ENCODE assay signal across 16 cellular contexts in the genomic region with DNA sequence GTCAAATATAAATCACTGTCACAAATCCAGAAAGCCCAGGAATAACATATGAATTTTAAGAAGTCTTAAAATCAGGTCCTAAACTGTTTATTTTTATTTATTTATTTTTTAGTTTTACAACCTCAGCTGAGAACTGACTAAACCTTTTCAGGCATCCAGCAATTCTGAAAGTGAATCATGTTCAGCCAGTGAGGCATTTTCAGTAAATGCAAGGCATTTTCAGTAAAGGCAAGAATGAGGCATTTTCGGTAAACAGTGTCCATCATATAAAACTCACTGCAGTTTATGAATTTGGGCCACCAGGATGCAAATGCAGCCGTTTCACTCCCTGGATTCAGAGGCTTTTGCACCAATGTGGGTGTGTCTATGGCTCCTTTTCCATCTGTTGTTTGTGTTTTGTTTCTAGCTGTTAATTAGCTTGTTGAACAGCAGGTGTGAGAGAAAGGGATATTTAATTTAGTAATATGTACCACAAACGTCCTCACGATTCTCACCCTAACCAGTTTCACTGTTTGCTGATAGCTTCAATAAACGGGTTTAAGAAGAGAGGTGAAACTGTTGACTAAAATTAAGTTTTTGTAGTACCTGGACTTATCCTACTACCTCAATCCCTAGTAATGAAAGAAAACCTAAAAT.
DNase-seq lines count a peak whose midpoint lies in the region; ATAC-seq, FAIRE-seq and TF ChIP-seq lines count a peak whose summit lies in the region.
"Had no signal": no experiment of that assay in that cellular context is flagged by ENCODE, and none has a peak within 500 bp of the region (broad histone marks: within the 10 kb centered on the region; RNA-seq: fewer than 3 reads in every experiment).

No MANE protein-coding gene starts in this region.

- H3K36me3 ChIP-seq in kidney (ENCODE audit: control insufficient read depth in 1 of 2, insufficient read depth in 2 of 2, low read length in 2 of 2) = no peaks in the 10 kb centered on the region
- H3K36me3 ChIP-seq: SJSA1 had no signal

- H3K4me1 ChIP-seq in kidney (ENCODE audit: control insufficient read depth in 1 of 2, insufficient read depth in 1 of 2, low read depth in 1 of 2, low read length in 2 of 2) = no peaks in the 10 kb centered on the region
- H3K4me1 ChIP-seq: SJSA1 had no signal

- intact Hi-C loops in kidney (cut with DNase I) = no loop called here

- H3K9me3 ChIP-seq in kidney (ENCODE audit: control insufficient read depth in 1 of 2, low read length in 2 of 2) = no peaks in the 10 kb centered on the region
- H3K9me3 ChIP-seq: BLaER1 treated with 17β-estradiol and CSF1 and Interleukin-3, amounts not matched to agents 10 nM and 100 nM; SJSA1 had no signal

- no peak for TF ChIP-seq CTCF in kidney (IDR thresholded peaks at IDR 0.05; ENCODE audit: borderline replicate concordance, extremely low read depth, insufficient read depth)

- no peak overlapping the region for H3K9ac ChIP-seq in kidney (ENCODE audit: low read length in 2 of 2)
- H3K9ac ChIP-seq: BLaER1 treated with 17β-estradiol and CSF1 and Interleukin-3, amounts not matched to agents 10 nM and 100 nM had no signal

- H3K4me3 ChIP-seq in kidney (ENCODE audit: low read length in 2 of 2) = no peak overlapping the region
- H3K4me3 ChIP-seq: BLaER1 treated with 17β-estradiol and CSF1 and Interleukin-3, amounts not matched to agents 10 nM and 100 nM; coronary artery; SJSA1 had no signal

- H3K4me1 Mint-ChIP-seq in stimulated activated naive CD8-positive, alpha-beta T cell treated with anti-CD3 and anti-CD28 coated beads, Interleukin-15, Interleukin-2, amounts not matched to agents 100 ng/mL and 50 ng/mL, for 24 hours (ENCODE audit: low read depth) = peaks cover 12% of the 10 kb centered on the region
- peaks cover 31 to 39% (median 32%) of the 10 kb centered on the region in 3 donors for H3K4me1 Mint-ChIP-seq in T-cell
- H3K4me1 Mint-ChIP-seq: WTC11 had no signal

- DNase-seq in stimulated activated naive CD8-positive, alpha-beta T cell treated with anti-CD3 and anti-CD28 coated beads, Interleukin-15, Interleukin-2, amounts not matched to agents 100 U/mL and 50 U/mL, for 24 hours = no peak
- DNase-seq in T-cell (no peak), glomerular visceral epithelial cell (ENCODE audit: extremely low spot score) (no peak), kidney (no peak)
- DNase-seq: activated naive CD8-positive, alpha-beta T cell treated with anti-CD3 and anti-CD28 coated beads, Interleukin-2, amount 10 ng/mL, durations not matched to agents 7 days and 5 days; KG1; NCI-H446 had no signal

- no peaks in the 10 kb centered on the region for H3K9me3 Mint-ChIP-seq in stimulated activated naive CD8-positive, alpha-beta T cell treated with anti-CD3 and anti-CD28 coated beads, Interleukin-15, Interleukin-2, amounts not matched to agents 100 ng/mL and 50 ng/mL, for 24 hours
- no peaks in the 10 kb centered on the region for H3K9me3 Mint-ChIP-seq in T-cell
- H3K9me3 Mint-ChIP-seq: activated naive CD8-positive, alpha-beta T cell treated with anti-CD3 and anti-CD28 coated beads, Interleukin-2, amount 10 ng/mL, durations not matched to agents 7 days and 5 days; WTC11 had no signal

- no peak for FAIRE-seq in kidney (lab: Jason Lieb, UNC)
- FAIRE-seq: urothelium cell line had no signal

- no peak overlapping the region for H3K27ac ChIP-seq in kidney (ENCODE audit: low read depth in 2 of 2, low read length in 2 of 2)
- H3K27ac ChIP-seq: BLaER1 treated with 17β-estradiol and CSF1 and Interleukin-3, amounts not matched to agents 10 nM and 100 nM; coronary artery; SJSA1 had no signal

- CTCF ChIA-PET in T-cell (lab: Charles Lee) = no interaction called here

- H3K27me3 Mint-ChIP-seq in stimulated activated naive CD8-positive, alpha-beta T cell treated with anti-CD3 and anti-CD28 coated beads, Interleukin-15, Interleukin-2, amounts not matched to agents 100 ng/mL and 50 ng/mL, for 24 hours = no peaks in the 10 kb centered on the region
- no peaks in the 10 kb centered on the region for H3K27me3 Mint-ChIP-seq in T-cell
- H3K27me3 Mint-ChIP-seq: activated naive CD8-positive, alpha-beta T cell treated with anti-CD3 and anti-CD28 coated beads, Interleukin-2, amount 10 ng/mL, durations not matched to agents 7 days and 5 days had no signal

- no peak overlapping the region for H3K4me3 Mint-ChIP-seq in stimulated activated naive CD8-positive, alpha-beta T cell treated with anti-CD3 and anti-CD28 coated beads, Interleukin-15, Interleukin-2, amounts not matched to agents 100 ng/mL and 50 ng/mL, for 24 hours
- H3K4me3 Mint-ChIP-seq in T-cell = no peak overlapping the region
- H3K4me3 Mint-ChIP-seq: activated naive CD8-positive, alpha-beta T cell treated with anti-CD3 and anti-CD28 coated beads, Interleukin-2, amount 10 ng/mL, durations not matched to agents 7 days and 5 days; WTC11 had no signal

- POLR2A ChIA-PET in T-cell (lab: Charles Lee) = interaction anchor here in 1 of 2 donors (0.5 kb wide), 1 partner anchor 99 kb away, joined by 4 read pairs; no protein-coding TSS in a partner anchor

- H3K27ac Mint-ChIP-seq in stimulated activated naive CD8-positive, alpha-beta T cell treated with anti-CD3 and anti-CD28 coated beads, Interleukin-15, Interleukin-2, amounts not matched to agents 100 ng/mL and 50 ng/mL, for 24 hours = peak overlapping the region; percentile 7
- peak overlapping the region; percentile 23 to 81 for H3K27ac Mint-ChIP-seq in T-cell
- H3K27ac Mint-ChIP-seq: activated naive CD8-positive, alpha-beta T cell treated with anti-CD3 and anti-CD28 coated beads, Interleukin-2, amount 10 ng/mL, durations not matched to agents 7 days and 5 days; WTC11 had no signal

- H3K36me3 Mint-ChIP-seq in stimulated activated naive CD8-positive, alpha-beta T cell treated with anti-CD3 and anti-CD28 coated beads, Interleukin-15, Interleukin-2, amounts not matched to agents 100 ng/mL and 50 ng/mL, for 24 hours (ENCODE audit: low read depth) = peaks cover 51% of the 10 kb centered on the region
- peaks cover 48% of the 10 kb centered on the region for H3K36me3 Mint-ChIP-seq in T-cell
- H3K36me3 Mint-ChIP-seq: WTC11 had no signal

- no peak for ATAC-seq in stimulated activated naive CD8-positive, alpha-beta T cell treated with anti-CD3 and anti-CD28 coated beads, Interleukin-15, Interleukin-2, amounts not matched to agents 100 U/mL and 50 U/mL, for 24 hours
- ATAC-seq in HG02798 (IDR thresholded peaks at IDR 0.05; ENCODE audit: poor library complexity, unreplicated experiment) (peak; percentile 78), T-cell (replicated peaks in 1 of 4) (no peak), GM18519 (IDR thresholded peaks at IDR 0.05; ENCODE audit: low FRiP score, unreplicated experiment) (no peak), HG03565 (IDR thresholded peaks at IDR 0.05; ENCODE audit: unreplicated experiment) (no peak)
- ATAC-seq: WTC11 had no signal
